Comparison of ENCODE assay signal across 1 cellular context in the genomic region with DNA sequence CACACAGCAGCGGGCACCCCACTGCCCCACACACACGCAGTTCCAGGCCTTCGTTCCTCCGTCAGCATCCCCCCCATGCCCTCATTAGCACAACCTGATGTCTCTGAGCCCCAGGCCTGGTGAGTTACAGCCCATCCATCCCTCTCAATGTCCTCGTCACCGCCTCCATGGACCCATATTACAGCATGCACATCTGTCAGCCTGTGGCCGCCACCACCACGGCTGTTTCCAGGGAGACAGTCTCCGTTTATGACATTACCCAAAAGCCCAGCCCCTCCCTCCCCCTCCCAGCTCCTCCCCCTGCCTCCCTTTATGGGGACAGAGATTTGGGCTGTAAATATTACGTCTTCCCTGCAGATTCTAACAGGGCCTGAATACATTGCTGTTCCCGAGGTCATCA.
TF ChIP-seq lines count a peak whose summit lies in the region.

No MANE protein-coding gene starts in this region.

TF ChIP-seq in WTC11, 78 proteins besides CTCF, POLR2A, EP300 and RAD21:
- TF ChIP-seq, protein P1, sequence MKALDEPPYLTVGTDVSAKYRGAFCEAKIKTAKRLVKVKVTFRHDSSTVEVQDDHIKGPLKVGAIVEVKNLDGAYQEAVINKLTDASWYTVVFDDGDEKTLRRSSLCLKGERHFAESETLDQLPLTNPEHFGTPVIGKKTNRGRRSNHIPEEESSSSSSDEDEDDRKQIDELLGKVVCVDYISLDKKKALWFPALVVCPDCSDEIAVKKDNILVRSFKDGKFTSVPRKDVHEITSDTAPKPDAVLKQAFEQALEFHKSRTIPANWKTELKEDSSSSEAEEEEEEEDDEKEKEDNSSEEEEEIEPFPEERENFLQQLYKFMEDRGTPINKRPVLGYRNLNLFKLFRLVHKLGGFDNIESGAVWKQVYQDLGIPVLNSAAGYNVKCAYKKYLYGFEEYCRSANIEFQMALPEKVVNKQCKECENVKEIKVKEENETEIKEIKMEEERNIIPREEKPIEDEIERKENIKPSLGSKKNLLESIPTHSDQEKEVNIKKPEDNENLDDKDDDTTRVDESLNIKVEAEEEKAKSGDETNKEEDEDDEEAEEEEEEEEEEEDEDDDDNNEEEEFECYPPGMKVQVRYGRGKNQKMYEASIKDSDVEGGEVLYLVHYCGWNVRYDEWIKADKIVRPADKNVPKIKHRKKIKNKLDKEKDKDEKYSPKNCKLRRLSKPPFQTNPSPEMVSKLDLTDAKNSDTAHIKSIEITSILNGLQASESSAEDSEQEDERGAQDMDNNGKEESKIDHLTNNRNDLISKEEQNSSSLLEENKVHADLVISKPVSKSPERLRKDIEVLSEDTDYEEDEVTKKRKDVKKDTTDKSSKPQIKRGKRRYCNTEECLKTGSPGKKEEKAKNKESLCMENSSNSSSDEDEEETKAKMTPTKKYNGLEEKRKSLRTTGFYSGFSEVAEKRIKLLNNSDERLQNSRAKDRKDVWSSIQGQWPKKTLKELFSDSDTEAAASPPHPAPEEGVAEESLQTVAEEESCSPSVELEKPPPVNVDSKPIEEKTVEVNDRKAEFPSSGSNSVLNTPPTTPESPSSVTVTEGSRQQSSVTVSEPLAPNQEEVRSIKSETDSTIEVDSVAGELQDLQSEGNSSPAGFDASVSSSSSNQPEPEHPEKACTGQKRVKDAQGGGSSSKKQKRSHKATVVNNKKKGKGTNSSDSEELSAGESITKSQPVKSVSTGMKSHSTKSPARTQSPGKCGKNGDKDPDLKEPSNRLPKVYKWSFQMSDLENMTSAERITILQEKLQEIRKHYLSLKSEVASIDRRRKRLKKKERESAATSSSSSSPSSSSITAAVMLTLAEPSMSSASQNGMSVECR (CRISPR knock-in tag; IDR thresholded peaks at IDR 0.05; ENCODE audit: borderline replicate concordance) = no peak
- TF ChIP-seq ZNF396 (CRISPR knock-in tag; IDR thresholded peaks at IDR 0.05; ENCODE audit: borderline replicate concordance) (no peak), FOXJ3 (CRISPR knock-in tag; IDR thresholded peaks at IDR 0.05; ENCODE audit: borderline replicate concordance) (no peak), CREM (CRISPR knock-in tag; IDR thresholded peaks at IDR 0.05) (no peak), ZBTB21 (CRISPR knock-in tag; IDR thresholded peaks at IDR 0.05; ENCODE audit: borderline replicate concordance) (no peak), ZNF219 (CRISPR knock-in tag; IDR thresholded peaks at IDR 0.05; ENCODE audit: borderline replicate concordance) (no peak)
- TF ChIP-seq, protein P2, sequence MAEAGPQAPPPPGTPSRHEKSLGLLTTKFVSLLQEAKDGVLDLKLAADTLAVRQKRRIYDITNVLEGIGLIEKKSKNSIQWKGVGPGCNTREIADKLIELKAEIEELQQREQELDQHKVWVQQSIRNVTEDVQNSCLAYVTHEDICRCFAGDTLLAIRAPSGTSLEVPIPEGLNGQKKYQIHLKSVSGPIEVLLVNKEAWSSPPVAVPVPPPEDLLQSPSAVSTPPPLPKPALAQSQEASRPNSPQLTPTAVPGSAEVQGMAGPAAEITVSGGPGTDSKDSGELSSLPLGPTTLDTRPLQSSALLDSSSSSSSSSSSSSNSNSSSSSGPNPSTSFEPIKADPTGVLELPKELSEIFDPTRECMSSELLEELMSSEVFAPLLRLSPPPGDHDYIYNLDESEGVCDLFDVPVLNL (CRISPR knock-in tag; IDR thresholded peaks at IDR 0.05; ENCODE audit: borderline replicate concordance, low read depth) = no peak
